Comparison of ENCODE assay signal across 8 cellular contexts in genomic region chr3:50235716-50236483, GRCh38. TPM values are rescaled to one million over a fixed set of nuclear protein-coding genes. Genes with fewer than 3 reads are reported as not detected.
A peak's percentile ranks its signal among the peaks of the same experiment; 100 is the strongest.
DNase-seq lines count a peak whose midpoint lies in the region; ATAC-seq lines count a peak whose summit lies in the region.

GNAI2 (plus strand) TSS chr3:50236204; CDS start chr3:50236336, 132 bp downstream.

- peaks cover 27% of the 10 kb centered on the region for H3K4me1 ChIP-seq in effector memory CD4-positive, alpha-beta T cell (ENCODE audit: control insufficient read depth, insufficient read depth, low read length, poor library complexity, severe bottlenecking)

- H3K36me3 ChIP-seq in effector memory CD4-positive, alpha-beta T cell (ENCODE audit: control insufficient read depth, insufficient read depth, low read length), result peaks cover 4% of the 10 kb centered on the region

- H3K27me3 ChIP-seq in effector memory CD4-positive, alpha-beta T cell (replicated peaks; ENCODE audit: control insufficient read depth, insufficient read depth, low read length, poor library complexity, severe bottlenecking), result no peaks in the 10 kb centered on the region

- peak within 1 kb of the TSS; percentile 80 for H3K27ac ChIP-seq in effector memory CD4-positive, alpha-beta T cell (ENCODE audit: insufficient read depth, low read length, poor library complexity, severe bottlenecking)

- H3K9me3 ChIP-seq in effector memory CD4-positive, alpha-beta T cell (ENCODE audit: control insufficient read depth, low read length), result no peaks in the 10 kb centered on the region

- H3K4me3 ChIP-seq in effector memory CD4-positive, alpha-beta T cell (ENCODE audit: insufficient read depth, low read depth, low read length, poor library complexity, severe bottlenecking), result peak within 1 kb of the TSS; percentile 98

- ATAC-seq in GM21360 (IDR thresholded peaks at IDR 0.05; ENCODE audit: unreplicated experiment), result peak; percentile 87

- DNase-seq in COLO668 (lab: John Stamatoyannopoulos, UW; ENCODE audit: unreplicated experiment) (peak; percentile 97), HT1080 (ENCODE audit: low read depth) (peak; percentile 99), NOMO-1 treated with DMSO at 0.1 percent for 48 hours (lab: John Stamatoyannopoulos, UW; ENCODE audit: unreplicated experiment) (peak; percentile 99), medulla oblongata (ENCODE audit: extremely low spot score) (peak; percentile 100)
- DNase-seq in activated CD8-positive, alpha-beta memory T cell treated with anti-CD3 and anti-CD28 coated beads for 4 hours (ENCODE audit: low read depth in 2 of 2), result peak; percentile 97
- peak; percentile 98 to 99 (median 98) for DNase-seq in effector memory CD4-positive, alpha-beta T cell
- peak; percentile 97 for DNase-seq in stimulated activated CD8-positive, alpha-beta memory T cell treated with anti-CD3 and anti-CD28 coated beads, Interleukin-12 subunit alpha, Interleukin-12 subunit beta, amount 100 ng/mL, for 1 hour (ENCODE audit: low read depth)

RNA-seq across cellular contexts. Expression of gene GNAI2, which starts in this region (rescaled TPM):
- 304 and 403 TPM in 2 replicates for total RNA-seq in HT1080 (2014; rRNA removed; shearing (Covaris generic))
- polyA plus RNA-seq in HT1080 (2015; cell fraction: cytosol; rRNA removed), result 409 and 412 TPM in 2 replicates
- 212 and 215 TPM in 2 replicates for polyA plus RNA-seq in HT1080 (2015; cell fraction: nucleus; rRNA removed)

Comparison
In these comparisons a context has a peak if more than half of its experiments do, and no peak if none do; other contexts are left out.
1. Peak in every context shown above with its lines: DNase-seq, ATAC-seq, H3K4me3 ChIP-seq and H3K27ac ChIP-seq.